19 cellular contexts compared by ENCODE assay signal in the genomic region with DNA sequence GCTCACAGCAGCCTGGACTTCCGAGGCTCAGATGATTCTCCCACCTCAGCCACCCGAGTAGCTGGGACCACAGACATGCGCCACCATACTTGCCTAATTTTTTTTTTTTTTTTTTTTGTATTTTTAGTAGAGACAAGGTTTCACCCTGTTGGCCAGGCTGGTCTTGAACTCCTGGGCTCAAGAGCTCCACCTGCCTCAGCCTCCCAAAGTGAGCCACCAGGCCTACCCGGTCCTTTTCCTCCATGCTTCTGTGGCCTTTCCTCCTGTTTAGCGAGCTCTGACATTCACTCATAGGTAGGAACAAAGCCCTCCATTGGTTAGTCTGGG. TPM values are rescaled to one million over a fixed set of nuclear protein-coding genes. Genes with fewer than 3 reads are reported as not detected.
DNase-seq lines count a peak whose midpoint lies in the region; ATAC-seq and TF ChIP-seq lines count a peak whose summit lies in the region.
"Had no signal": no experiment of that assay in that cellular context is flagged by ENCODE, and none has a peak within 500 bp of the region (broad histone marks: within the 10 kb centered on the region; RNA-seq: fewer than 3 reads in every experiment).

No MANE protein-coding gene starts in this region.

- DNase-seq in GM23248 (no peak), RWPE1 (ENCODE audit: low spot score) (no peak), foreskin keratinocyte (no peak), osteoblast (ENCODE audit: insufficient read length, low spot score, missing footprints) (no peak), psoas muscle (no peak), amygdala (lab: John Stamatoyannopoulos, UW) (no peak), NCI-H187 (lab: John Stamatoyannopoulos, UW) (no peak)
- no peak for DNase-seq in CD4-positive, alpha-beta T cell
- DNase-seq: activated CD4-positive, alpha-beta T cell treated with anti-CD3 and anti-CD28 coated beads for 4 hours; activated effector memory CD4-positive, alpha-beta T cell treated with Interleukin-2 at 50 U/mL for 16 hours; DMS79; hippocampal formation; NCI-H510A treated with DMSO at 0.1 percent for 48 hours had no signal

- intact Hi-C loops in psoas muscle (cut with DNase I), result loop anchor here in 1 of 2 donors (5.0 kb wide), 1 partner anchor 37 kb away; no protein-coding TSS in a partner anchor
- intact Hi-C loops in CD4-positive, alpha-beta T cell (cut with DNase I, micrococcal nuclease), result no loop called here

- H3K27me3 ChIP-seq in GM23248 (replicated peaks; ENCODE audit: insufficient read depth) (no peaks in the 10 kb centered on the region), foreskin keratinocyte (no peaks in the 10 kb centered on the region), osteoblast (ENCODE audit: insufficient read depth, low read length) (no peaks in the 10 kb centered on the region), psoas muscle (ENCODE audit: insufficient read depth in 3 of 3, low read length in 2 of 3) (no peaks in the 10 kb centered on the region)
- no peaks in the 10 kb centered on the region for H3K27me3 ChIP-seq in CD4-positive, alpha-beta T cell (ENCODE audit: control insufficient read depth, insufficient read depth, low read length)
- H3K27me3 ChIP-seq: cardiac muscle cell, tibial nerve had no signal

- H3K27me3 Mint-ChIP-seq in CD4-positive, alpha-beta T cell, result no peaks in the 10 kb centered on the region
- H3K27me3 Mint-ChIP-seq: dendritic cell treated with granulocyte-macrophage colony-stimulating factor and Interleukin-4, amounts not matched to agents 40 ng/mL and 50 ng/mL, for 4 days; natural killer cell treated with Interleukin-12 subunit alpha and Interleukin-12 subunit beta and Interleukin-15 and Interleukin-18, amount 100 ng/mL, for 72 hours; progenitor cell of endocrine pancreas; stimulated activated naive CD8-positive, alpha-beta T cell treated with anti-CD3 and anti-CD28 coated beads, Interleukin-15, Interleukin-2, amounts not matched to agents 100 ng/mL and 50 ng/mL, for 24 hours had no signal

- H3K4me1 ChIP-seq in GM23248 (ENCODE audit: insufficient read depth) (peaks cover 9% of the 10 kb centered on the region), foreskin keratinocyte (peaks cover 9% of the 10 kb centered on the region), osteoblast (ENCODE audit: insufficient read depth, low read length) (peaks cover 12% of the 10 kb centered on the region), psoas muscle (no peaks in the 10 kb centered on the region)

- peaks cover 21% of the 10 kb centered on the region; the same call in 1 of the 2 replicates for H3F3A ChIP-seq in GM23248 (ENCODE audit: insufficient read depth)

- POLR2A ChIA-PET in RWPE1 (lab: Yijun Ruan, JAX; ENCODE audit: low non-redundant PET), result interaction anchor here (0.6 kb wide), 1 partner anchor 445 kb away, joined by 3 read pairs; no protein-coding TSS in a partner anchor
- POLR2A ChIA-PET in CD4-positive, alpha-beta T cell (lab: Charles Lee), result no interaction called here

- H2AFZ ChIP-seq in GM23248 (peak overlapping the region; percentile 54), osteoblast (ENCODE audit: low read length) (no peak overlapping the region)

- CTCF ChIA-PET in RWPE1 (lab: Yijun Ruan, JAX), result interaction anchor here (0.5 to 0.6 kb wide), 2 partner anchors 136 to 620 kb away, joined by 3 read pairs; no protein-coding TSS in a partner anchor
- CTCF ChIA-PET in CD4-positive, alpha-beta T cell (lab: Charles Lee), result interaction anchor here (0.7 kb wide), 1 partner anchor 177 kb away, joined by 3 read pairs; no protein-coding TSS in a partner anchor

- H3K27ac ChIP-seq in GM23248 (peak overlapping the region; percentile 47), RWPE1 (peak overlapping the region; percentile 60; the same call in 1 of the 2 replicates), foreskin keratinocyte (peak overlapping the region; percentile 67), osteoblast (ENCODE audit: low read depth, low read length) (peak overlapping the region; percentile 12), psoas muscle (no peak overlapping the region)
- no peak overlapping the region for H3K27ac ChIP-seq in CD4-positive, alpha-beta T cell (ENCODE audit: low read depth, low read length)
- H3K27ac ChIP-seq: cardiac muscle cell, tibial nerve had no signal

- no peaks in the 10 kb centered on the region for H3K4me1 Mint-ChIP-seq in CD4-positive, alpha-beta T cell (ENCODE audit: low read depth)

- ATAC-seq in foreskin keratinocyte (no peak), psoas muscle (no peak)
- ATAC-seq in CD4-positive, alpha-beta T cell (ENCODE audit: poor library complexity), result no peak
- ATAC-seq: natural killer cell treated with Interleukin-12 subunit alpha and Interleukin-12 subunit beta and Interleukin-15 and Interleukin-18, amount 100 ng/mL, for 72 hours had no signal

- no peak overlapping the region for H3K4me3 ChIP-seq in GM23248
- no peak overlapping the region for H3K4me3 ChIP-seq in osteoblast (ENCODE audit: insufficient read depth, low read length)
- H3K4me3 ChIP-seq in psoas muscle, result no peak overlapping the region
- H3K4me3 ChIP-seq: cardiac muscle cell, tibial nerve had no signal

- H3K9me2 ChIP-seq in GM23248 (ENCODE audit: insufficient read depth), result no peaks in the 10 kb centered on the region

- H3K36me3 ChIP-seq in GM23248 (ENCODE audit: low read depth), result no peaks in the 10 kb centered on the region
- no peaks in the 10 kb centered on the region for H3K36me3 ChIP-seq in osteoblast (ENCODE audit: insufficient read depth, low read length)
- no peaks in the 10 kb centered on the region for H3K36me3 ChIP-seq in psoas muscle (ENCODE audit: insufficient read depth in 1 of 2, low read depth in 1 of 2)
- H3K36me3 ChIP-seq: cardiac muscle cell, tibial nerve had no signal

- H3K27ac Mint-ChIP-seq in CD4-positive, alpha-beta T cell, result no peak overlapping the region
- H3K27ac Mint-ChIP-seq: dendritic cell treated with granulocyte-macrophage colony-stimulating factor and Interleukin-4, amounts not matched to agents 40 ng/mL and 50 ng/mL, for 4 days; natural killer cell treated with Interleukin-12 subunit alpha and Interleukin-12 subunit beta and Interleukin-15 and Interleukin-18, amount 100 ng/mL, for 72 hours; progenitor cell of endocrine pancreas; stimulated activated naive CD8-positive, alpha-beta T cell treated with anti-CD3 and anti-CD28 coated beads, Interleukin-15, Interleukin-2, amounts not matched to agents 100 ng/mL and 50 ng/mL, for 24 hours had no signal

- H3K36me3 Mint-ChIP-seq in CD4-positive, alpha-beta T cell (ENCODE audit: low read depth), result no peaks in the 10 kb centered on the region
- H3K36me3 Mint-ChIP-seq: natural killer cell treated with Interleukin-12 subunit alpha and Interleukin-12 subunit beta and Interleukin-15 and Interleukin-18, amount 100 ng/mL, for 72 hours had no signal

- H3K9ac ChIP-seq in GM23248, result no peak overlapping the region

- H4K20me1 ChIP-seq in GM23248 (ENCODE audit: insufficient read depth), result no peaks in the 10 kb centered on the region
- H4K20me1 ChIP-seq in osteoblast (ENCODE audit: insufficient read depth, low read length), result no peaks in the 10 kb centered on the region

- TF ChIP-seq CTCF in RWPE1 (conservative IDR thresholded peaks at IDR 0.05; ENCODE audit: low read depth) (no peak), foreskin keratinocyte (conservative IDR thresholded peaks at IDR 0.05) (no peak), osteoblast (IDR thresholded peaks at IDR 0.05; ENCODE audit: extremely low read depth, low read depth, low read length) (no peak), psoas muscle (IDR thresholded peaks at IDR 0.05) (no peak)
- TF ChIP-seq CTCF in CD4-positive, alpha-beta T cell (IDR thresholded peaks at IDR 0.05), result no peak

- H3K9me3 Mint-ChIP-seq in CD4-positive, alpha-beta T cell, result no peaks in the 10 kb centered on the region
- H3K9me3 Mint-ChIP-seq: natural killer cell treated with Interleukin-12 subunit alpha and Interleukin-12 subunit beta and Interleukin-15 and Interleukin-18, amount 100 ng/mL, for 72 hours; stimulated activated naive CD8-positive, alpha-beta T cell treated with anti-CD3 and anti-CD28 coated beads, Interleukin-15, Interleukin-2, amounts not matched to agents 100 ng/mL and 50 ng/mL, for 24 hours had no signal

- H3K79me2 ChIP-seq in GM23248 (ENCODE audit: insufficient read depth) (no peaks in the 10 kb centered on the region), osteoblast (ENCODE audit: insufficient read depth, low read length) (no peaks in the 10 kb centered on the region)

- WGBS in GM23248 (ENCODE audit: low coverage in 1 of 2, low lambda C conversion rate in 2 of 2, missing lambda C conversion rate in 2 of 2), 2 experiments, result 86 to 94% methylated on average over 5 of the region's 5 CpGs
- 73 to 88% (median 84%) methylated on average over 5 of the region's 5 CpGs for WGBS in psoas muscle, 3 donors

- H3K4me2 ChIP-seq in GM23248 (ENCODE audit: unreplicated experiment) (peak overlapping the region; percentile 40), osteoblast (ENCODE audit: insufficient read depth, low read length) (peak overlapping the region; percentile 31)

- no peaks in the 10 kb centered on the region for H3K9me3 ChIP-seq in GM23248 (ENCODE audit: low read depth)
- H3K9me3 ChIP-seq in osteoblast (ENCODE audit: low read depth, low read length), result no peaks in the 10 kb centered on the region
- no peaks in the 10 kb centered on the region for H3K9me3 ChIP-seq in psoas muscle
- no peaks in the 10 kb centered on the region for H3K9me3 ChIP-seq in CD4-positive, alpha-beta T cell (ENCODE audit: control insufficient read depth, low read length)
- H3K9me3 ChIP-seq: tibial nerve had no signal

- in situ Hi-C loops in GM23248 (cut with MboI), result no loop called here

- H3K4me3 Mint-ChIP-seq in CD4-positive, alpha-beta T cell, result no peak overlapping the region
- H3K4me3 Mint-ChIP-seq: dendritic cell treated with granulocyte-macrophage colony-stimulating factor and Interleukin-4, amounts not matched to agents 40 ng/mL and 50 ng/mL, for 4 days; natural killer cell treated with Interleukin-12 subunit alpha and Interleukin-12 subunit beta and Interleukin-15 and Interleukin-18, amount 100 ng/mL, for 72 hours; stimulated activated naive CD8-positive, alpha-beta T cell treated with anti-CD3 and anti-CD28 coated beads, Interleukin-15, Interleukin-2, amounts not matched to agents 100 ng/mL and 50 ng/mL, for 24 hours had no signal

RNA-seq across cellular contexts. Expression of gene SRPK2, which starts 50.1 kb away (rescaled TPM):
- total RNA-seq in GM23248 (2014; rRNA removed; shearing (Covaris generic)), result 47.4 and 85.2 TPM in 2 replicates
- polyA plus RNA-seq in GM23248 (2016; fragmentation: Nextera tagmentation; extraction: Ambion mirVana) (53.1 and 55.2 TPM in 2 replicates), foreskin keratinocyte (11.7 and 14.2 TPM in 2 replicates), psoas muscle (10 to 100 TPM; 12.7 to 22.9 (median 21.7) TPM)
- total RNA-seq in foreskin keratinocyte (43.1 and 47.0 TPM in 2 replicates), osteoblast (81.0 and 82.2 TPM in 2 replicates), psoas muscle (10 to 100 TPM; 33.2 to 51.3 (median 39.0) TPM)
- 10 to 100 TPM; 39.9 to 40.9 TPM for total RNA-seq in CD4-positive, alpha-beta T cell

Comparison
In these comparisons a context has a peak if more than half of its experiments do, and no peak if none do; other contexts are left out.
1. H3K27ac ChIP-seq: peak in GM23248 (single experiment), RWPE1 (single experiment), foreskin keratinocyte (single experiment) and osteoblast (single experiment); none in psoas muscle (single experiment) and CD4-positive, alpha-beta T cell (single experiment).